ENCODE assay signal across 13 cellular contexts in the genomic region with DNA sequence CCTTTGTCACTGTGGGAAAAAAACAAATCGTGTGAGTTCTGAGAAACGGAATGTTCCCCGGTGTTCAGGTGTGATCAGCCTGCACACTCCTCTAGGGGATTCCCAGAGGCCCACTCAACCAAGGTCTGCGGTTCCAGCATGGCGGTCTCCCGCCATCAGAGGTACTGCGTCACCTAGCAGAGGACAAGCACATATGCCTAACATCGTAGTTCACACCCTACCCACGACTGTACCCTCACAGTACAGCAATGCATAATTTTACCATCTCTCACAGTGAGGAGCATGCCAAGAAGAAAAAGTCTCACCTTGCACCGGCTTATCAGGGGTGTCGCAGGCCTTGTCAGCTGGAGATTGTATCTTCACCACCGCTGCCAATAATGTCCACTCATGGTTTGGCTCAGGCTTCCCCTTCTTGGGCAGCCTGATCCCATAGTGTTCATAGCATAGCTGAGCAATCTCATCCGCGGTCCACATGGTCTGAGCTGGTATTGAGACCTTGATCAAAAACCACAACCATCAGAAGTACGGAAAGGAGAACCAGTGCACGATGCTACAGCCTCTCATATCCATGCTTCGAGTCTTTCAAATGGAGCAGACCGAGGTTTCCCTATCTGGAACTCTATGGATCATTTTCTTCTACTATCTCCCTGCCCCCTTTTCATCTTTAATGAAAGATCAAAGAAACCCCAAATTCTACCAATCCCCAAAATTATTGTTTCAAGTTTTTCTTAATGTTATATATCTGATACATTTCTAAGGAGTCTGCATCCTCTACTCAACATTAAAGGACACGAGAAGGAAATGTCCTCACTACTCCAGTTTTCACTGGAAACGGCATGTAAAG. TPM values are rescaled to one million over a fixed set of nuclear protein-coding genes. Genes with fewer than 3 reads are reported as not detected.
DNase-seq lines count a peak whose midpoint lies in the region; ATAC-seq, FAIRE-seq and TF ChIP-seq lines count a peak whose summit lies in the region.
"Had no signal": no experiment of that assay in that cellular context is flagged by ENCODE, and none has a peak within 500 bp of the region (broad histone marks: within the 10 kb centered on the region; RNA-seq: fewer than 3 reads in every experiment).

No MANE protein-coding gene starts in this region.

- H3K4me1 Mint-ChIP-seq in neural crest cell (peaks cover 29% of the 10 kb centered on the region), chondrocyte (ENCODE audit: low read depth) (peaks cover 27% of the 10 kb centered on the region)

- no peak for ATAC-seq in HG02678 (IDR thresholded peaks at IDR 0.05; ENCODE audit: unreplicated experiment)

- H3K4me3 ChIP-seq in GM12865 (ENCODE audit: low read depth, low read length): 0 out of 2 replicates have a peak overlapping the region, but pooled peaks have one; percentile 1
- H3K4me3 ChIP-seq: ascending aorta had no signal

- no peak for FAIRE-seq in urothelium cell line (lab: Jason Lieb, UNC)

- peak; percentile 65 for DNase-seq in GM12865 (ENCODE audit: low read depth)
- DNase-seq in T follicular helper cell (ENCODE audit: low read depth): peak; percentile 24
- DNase-seq in activated gamma-delta T cell treated with anti-CD3 and anti-CD28 coated beads, Interleukin-2, amount 50 U/mL, for 16 hours (ENCODE audit: low read depth): peak; percentile 74
- no peak for DNase-seq in neural crest cell (ENCODE audit: low read depth, low spot score)
- no peak for DNase-seq in urothelium cell line (ENCODE audit: low spot score)
- DNase-seq in chondrocyte (ENCODE audit: low spot score): no peak
- no peak for DNase-seq in NCI-H2107 treated with DMSO at 0.1 percent for 48 hours (lab: John Stamatoyannopoulos, UW; ENCODE audit: unreplicated experiment)
- DNase-seq: NCI-H510A treated with DMSO at 0.1 percent for 48 hours had no signal

- H3K4me3 Mint-ChIP-seq in neural crest cell (peak overlapping the region; percentile 99), chondrocyte (ENCODE audit: unreplicated experiment) (no peak overlapping the region)

- H3K27me3 Mint-ChIP-seq in neural crest cell (ENCODE audit: low read depth): no peaks in the 10 kb centered on the region
- no peaks in the 10 kb centered on the region for H3K27me3 Mint-ChIP-seq in chondrocyte (ENCODE audit: low read depth)

- H3K27ac Mint-ChIP-seq in neural crest cell (ENCODE audit: unreplicated experiment) (no peak overlapping the region), chondrocyte (ENCODE audit: unreplicated experiment) (no peak overlapping the region)

- TF ChIP-seq CTCF in GM12865 (IDR thresholded peaks at IDR 0.05; ENCODE audit: insufficient read depth, low read depth, low read length, missing control alignments): no peak
- TF ChIP-seq CTCF in neural crest cell (conservative IDR thresholded peaks at IDR 0.05): no peak
- no peak for TF ChIP-seq CTCF in chondrocyte (IDR thresholded peaks at IDR 0.05)

- H3K36me3 Mint-ChIP-seq in neural crest cell (ENCODE audit: low read depth) (peaks cover 16% of the 10 kb centered on the region), chondrocyte (ENCODE audit: low read depth) (peaks cover 22% of the 10 kb centered on the region)

- H3K9me3 Mint-ChIP-seq in neural crest cell (no peaks in the 10 kb centered on the region), chondrocyte (ENCODE audit: low read depth) (no peaks in the 10 kb centered on the region)

RNA-seq across cellular contexts. Expression of gene ADAT1, which starts 2.5 kb away (rescaled TPM):
- 78.7 and 82.6 TPM in 2 replicates for total RNA-seq in neural crest cell
- 47.1 to 72.5 TPM (median 49.3 TPM) in 3 replicates for total RNA-seq in chondrocyte

RNA-seq across cellular contexts. Expression of gene KARS1, which starts 26.9 kb away (rescaled TPM):
- total RNA-seq in neural crest cell (161 and 164 TPM in 2 replicates), chondrocyte (93.2 to 98.1 TPM (median 93.3 TPM) in 3 replicates)

RNA-seq across cellular contexts. Expression of gene TERF2IP, which starts 27.0 kb away (rescaled TPM):
- total RNA-seq in neural crest cell (47.2 and 50.2 TPM in 2 replicates), chondrocyte (60.3 to 62.8 TPM (median 61.2 TPM) in 3 replicates)

RNA-seq across cellular contexts. Expression of gene GABARAPL2, which starts 54.4 kb away (rescaled TPM):
- total RNA-seq in neural crest cell (83.0 and 87.0 TPM in 2 replicates), chondrocyte (58.6 to 99.0 TPM (median 64.5 TPM) in 3 replicates)

RNA-seq across cellular contexts. Expression of gene CPHXL2, which starts 56.3 kb away (rescaled TPM):
- total RNA-seq in neural crest cell (not detected in 2 replicates), chondrocyte (not detected in 3 replicates)
- total RNA-seq: ascending aorta, H4, M059J, myocyte had no signal

Comparison
In these comparisons a context has a peak if more than half of its experiments do, and no peak if none do; other contexts are left out.
1. DNase-seq: peak in GM12865 (single experiment), T follicular helper cell (single experiment) and activated gamma-delta T cell treated with anti-CD3 and anti-CD28 coated beads, Interleukin-2, amount 50 U/mL, for 16 hours (single experiment); none in neural crest cell (single experiment), urothelium cell line (single experiment), chondrocyte (single experiment) and NCI-H2107 treated with DMSO at 0.1 percent for 48 hours (single experiment).